In the genomic region with DNA sequence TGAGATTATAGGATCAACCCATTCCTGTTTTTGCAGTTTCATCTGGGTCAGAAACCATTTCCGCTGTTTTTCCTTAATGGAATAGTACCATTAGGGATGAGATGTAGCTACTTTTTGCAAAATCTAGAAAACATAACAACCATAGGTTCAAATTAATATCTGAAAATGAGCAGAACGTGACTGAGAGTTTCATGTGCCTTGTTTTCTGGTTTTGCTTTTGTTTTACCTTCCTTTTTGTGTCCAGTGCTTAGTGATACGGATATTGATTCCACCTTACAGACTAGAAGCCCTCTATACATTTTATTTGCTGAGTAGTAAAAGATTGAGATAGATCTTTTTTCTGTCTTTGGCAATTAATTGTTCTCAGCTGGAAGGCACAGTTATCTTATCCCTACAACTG, we compare ENCODE assay signal across 17 cellular contexts. TPM values are rescaled to one million over a fixed set of nuclear protein-coding genes. Genes with fewer than 3 reads are reported as not detected.
DNase-seq lines count a peak whose midpoint lies in the region; ATAC-seq and TF ChIP-seq lines count a peak whose summit lies in the region.
"Had no signal": no experiment of that assay in that cellular context is flagged by ENCODE, and none has a peak within 500 bp of the region (broad histone marks: within the 10 kb centered on the region; RNA-seq: fewer than 3 reads in every experiment).

No MANE protein-coding gene starts in this region.

- H3K27ac Mint-ChIP-seq in CD8-positive, alpha-beta memory T cell: peak overlapping the region in 5 of 8 donors; percentile 82 to 98 (median 90)

- ATAC-seq in GM19468 (IDR thresholded peaks at IDR 0.05; ENCODE audit: extremely low read depth, unreplicated experiment): peak; percentile 47

- no peak overlapping the region for H2AFZ ChIP-seq in MM.1S (ENCODE audit: low read length)

- H3K9me3 Mint-ChIP-seq in CD8-positive, alpha-beta memory T cell: no peaks in the 10 kb centered on the region
- H3K9me3 Mint-ChIP-seq: H9 had no signal

- 60 to 95% (median 93%) methylated on average over 3 of the region's 3 CpGs for WGBS in ovary, 3 donors

- intact Hi-C loops in ovary (cut with DNase I): no loop called here

- H3K27me3 Mint-ChIP-seq in CD8-positive, alpha-beta memory T cell: no peaks in the 10 kb centered on the region

- H3F3A ChIP-seq in MM.1S (ENCODE audit: insufficient read depth, low read length): peaks cover 38% of the 10 kb centered on the region

- CTCF ChIA-PET in CD8-positive, alpha-beta memory T cell (lab: Charles Lee): interaction anchor here (1.3 kb wide), 1 partner anchor 72 kb away, joined by 3 read pairs; no protein-coding TSS in a partner anchor

- H3K9ac ChIP-seq in MM.1S (ENCODE audit: low read length): no peak overlapping the region

- DNase-seq in CD8-positive, alpha-beta memory T cell: no peak
- DNase-seq in MM.1S (peak; percentile 49), germinal center (ENCODE audit: low spot score) (peak; percentile 12), NCI-H1694 treated with DMSO at 0.1 percent for 48 hours (lab: John Stamatoyannopoulos, UW) (no peak), Peyer's patch (no peak), 8988T (no peak), ovary (no peak)
- DNase-seq: activated effector memory CD4-positive, alpha-beta T cell treated with anti-CD3 and anti-CD28 coated beads, Interleukin-2, amount 50 U/mL, for 16 hours; dermis blood vessel endothelial cell; H9; hypothalamus; MG63; NCI-H2081; NCI-H82 had no signal

- H3K27ac ChIP-seq in CD8-positive, alpha-beta memory T cell (ENCODE audit: low read depth, low read length): peak overlapping the region; percentile 62
- H3K27ac ChIP-seq in MM.1S (ENCODE audit: low read length) (peak overlapping the region; percentile 63), Peyer's patch (peak overlapping the region in 2 of 4 donors; percentile 27 to 39), ovary (no peak overlapping the region)
- H3K27ac ChIP-seq: thoracic aorta had no signal

- H3K4me1 ChIP-seq in CD8-positive, alpha-beta memory T cell (ENCODE audit: insufficient read depth, low read length): peaks cover 44% of the 10 kb centered on the region
- H3K4me1 ChIP-seq in MM.1S (ENCODE audit: low read length) (peaks cover 59% of the 10 kb centered on the region), Peyer's patch (peaks cover 0 to 14% (median 0%) of the 10 kb centered on the region in 4 donors), ovary (ENCODE audit: insufficient read depth) (peaks cover 2% of the 10 kb centered on the region)

- H3K4me3 ChIP-seq in CD8-positive, alpha-beta memory T cell (ENCODE audit: low read length): peak overlapping the region; percentile 56
- peak overlapping the region; percentile 25 for H3K4me3 ChIP-seq in MM.1S (ENCODE audit: low read length)
- H3K4me3 ChIP-seq in Peyer's patch: peak overlapping the region in 1 of 4 donors; percentile 11
- no peak overlapping the region for H3K4me3 ChIP-seq in ovary
- H3K4me3 ChIP-seq: MG63, SJSA1, thoracic aorta had no signal

- H3K36me3 Mint-ChIP-seq in CD8-positive, alpha-beta memory T cell: peaks cover 0 to 8% (median under 1%) of the 10 kb centered on the region in 3 donors

- TF ChIP-seq CTCF in MM.1S (IDR thresholded peaks at IDR 0.05; ENCODE audit: low read length) (no peak), Peyer's patch (IDR thresholded peaks at IDR 0.05) (no peak), ovary (IDR thresholded peaks at IDR 0.05) (no peak)

- H4K20me1 ChIP-seq in MM.1S (ENCODE audit: insufficient read depth, low read length): no peaks in the 10 kb centered on the region

- no peaks in the 10 kb centered on the region for H3K9me3 ChIP-seq in CD8-positive, alpha-beta memory T cell (ENCODE audit: low read length)
- H3K9me3 ChIP-seq in MM.1S (replicated peaks; ENCODE audit: insufficient read depth, low read length): no peaks in the 10 kb centered on the region
- H3K9me3 ChIP-seq in Peyer's patch: no peaks in the 10 kb centered on the region
- H3K9me3 ChIP-seq in ovary: no peaks in the 10 kb centered on the region
- H3K9me3 ChIP-seq: MG63, SJSA1, thoracic aorta had no signal

- H3K9me2 ChIP-seq in MM.1S (replicated peaks; ENCODE audit: insufficient read depth, low read length): no peaks in the 10 kb centered on the region

- H3K4me2 ChIP-seq in MM.1S (ENCODE audit: low read depth, low read length): peak overlapping the region; percentile 42

- no peaks in the 10 kb centered on the region for H3K36me3 ChIP-seq in CD8-positive, alpha-beta memory T cell (ENCODE audit: insufficient read depth, low read length)
- H3K36me3 ChIP-seq in MM.1S (replicated peaks; ENCODE audit: insufficient read depth, low read length) (no peaks in the 10 kb centered on the region), Peyer's patch (no peaks in the 10 kb centered on the region), ovary (no peaks in the 10 kb centered on the region)
- H3K36me3 ChIP-seq: MG63, thoracic aorta had no signal

- no peak for TF ChIP-seq POLR2A in Peyer's patch (IDR thresholded peaks at IDR 0.05)
- no peak for TF ChIP-seq POLR2A in ovary (IDR thresholded peaks at IDR 0.05)

- H3K4me1 Mint-ChIP-seq in CD8-positive, alpha-beta memory T cell: peaks cover 33 to 65% (median 53%) of the 10 kb centered on the region in 3 donors

- H3K79me2 ChIP-seq in MM.1S (ENCODE audit: low read length): peaks cover 71% of the 10 kb centered on the region

- POLR2A ChIA-PET in CD8-positive, alpha-beta memory T cell (lab: Charles Lee): interaction anchor here (0.6 kb wide), 1 partner anchor 1752 kb away, joined by 4 read pairs; no protein-coding TSS in a partner anchor

- no peaks in the 10 kb centered on the region for H3K27me3 ChIP-seq in CD8-positive, alpha-beta memory T cell (ENCODE audit: insufficient read depth, low read length, poor library complexity, severe bottlenecking)
- no peaks in the 10 kb centered on the region for H3K27me3 ChIP-seq in MM.1S (replicated peaks; ENCODE audit: insufficient read depth, low read length)
- no peaks in the 10 kb centered on the region for H3K27me3 ChIP-seq in Peyer's patch
- H3K27me3 ChIP-seq in ovary: no peaks in the 10 kb centered on the region
- H3K27me3 ChIP-seq: MG63, SJSA1 had no signal

- H3K4me3 Mint-ChIP-seq in CD8-positive, alpha-beta memory T cell: peak overlapping the region in 4 of 7 donors; percentile 79 to 85 (median 82)
- H3K4me3 Mint-ChIP-seq: H9 had no signal

- no peak for TF ChIP-seq EP300 in ovary (IDR thresholded peaks at IDR 0.05)

RNA-seq across cellular contexts. Expression of gene SNX25, which starts 46.5 kb away (rescaled TPM):
- total RNA-seq in CD8-positive, alpha-beta memory T cell: 10 to 100 TPM; 17.7 to 18.2 TPM
- polyA plus RNA-seq in CD8-positive, alpha-beta memory T cell: 7.8 TPM
- total RNA-seq in Peyer's patch (10 to 100 TPM; 12.4 to 92.4 (median 17.8) TPM), ovary (10 to 100 TPM; 14.1 to 28.4 (median 19.8) TPM)
- 10 to 100 TPM in 1 of 2 donors, 1 to 10 TPM in 1; 7.9 to 11.6 TPM for polyA plus RNA-seq in ovary

RNA-seq across cellular contexts. Expression of gene CFAP97, which starts 52.1 kb away (rescaled TPM):
- 10 to 100 TPM; 49.9 to 50.1 TPM for total RNA-seq in CD8-positive, alpha-beta memory T cell
- polyA plus RNA-seq in CD8-positive, alpha-beta memory T cell: 107 TPM
- total RNA-seq in Peyer's patch (10 to 100 TPM; 10.9 to 32.2 (median 12.7) TPM), ovary (10 to 100 TPM; 28.8 to 57.6 (median 46.7) TPM)
- 10 to 100 TPM; 14.1 to 29.5 TPM for polyA plus RNA-seq in ovary

Comparison
In these comparisons a context has a peak if more than half of its experiments do, and no peak if none do; other contexts are left out.
1. DNase-seq: peak in MM.1S (single experiment) and germinal center (single experiment); none in CD8-positive, alpha-beta memory T cell (0 of 5), NCI-H1694 treated with DMSO at 0.1 percent for 48 hours (single experiment), Peyer's patch (0 of 3), 8988T (single experiment) and ovary (0 of 5).
2. H3K27ac ChIP-seq: peak in CD8-positive, alpha-beta memory T cell (single experiment) and MM.1S (single experiment); none in ovary (0 of 2).